Comparison of ENCODE assay signal across 2 cellular contexts in the genomic region with DNA sequence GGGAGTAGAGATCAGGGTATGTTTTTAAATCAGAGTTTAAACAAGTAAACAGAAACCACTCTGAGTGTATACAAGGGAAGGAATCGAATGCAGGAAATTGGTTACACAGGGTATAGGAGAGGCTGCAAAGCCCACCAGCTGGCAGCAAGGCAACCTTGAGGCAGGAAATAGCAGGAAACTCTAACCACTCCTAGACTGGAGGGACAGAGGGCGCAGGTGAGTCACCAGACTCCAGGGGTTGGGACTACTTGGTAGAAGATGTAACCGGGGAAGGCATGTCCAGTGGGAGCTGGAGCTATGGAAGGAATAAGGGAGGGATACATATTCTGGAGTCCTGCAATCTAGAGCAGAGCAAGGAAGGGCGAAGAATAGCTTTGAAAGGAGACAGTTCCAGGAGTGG.
TF ChIP-seq lines count a peak whose summit lies in the region.

No MANE protein-coding gene starts in this region.

TF ChIP-seq in K562, 482 proteins besides CTCF, POLR2A, EP300 and RAD21:
- TF ChIP-seq MEF2A (IDR thresholded peaks at IDR 0.05; ENCODE audit: control insufficient read depth, low read depth, low read length): no peak
- TF ChIP-seq, protein P1, sequence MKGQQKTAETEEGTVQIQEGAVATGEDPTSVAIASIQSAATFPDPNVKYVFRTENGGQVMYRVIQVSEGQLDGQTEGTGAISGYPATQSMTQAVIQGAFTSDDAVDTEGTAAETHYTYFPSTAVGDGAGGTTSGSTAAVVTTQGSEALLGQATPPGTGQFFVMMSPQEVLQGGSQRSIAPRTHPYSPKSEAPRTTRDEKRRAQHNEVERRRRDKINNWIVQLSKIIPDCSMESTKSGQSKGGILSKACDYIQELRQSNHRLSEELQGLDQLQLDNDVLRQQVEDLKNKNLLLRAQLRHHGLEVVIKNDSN (CRISPR knock-in tag; IDR thresholded peaks at IDR 0.05): no peak
- no peak for TF ChIP-seq FOXM1 (IDR thresholded peaks at IDR 0.05; ENCODE audit: low read depth)
- TF ChIP-seq FOXM1 (CRISPR knock-in tag; IDR thresholded peaks at IDR 0.05; ENCODE audit: low read depth): no peak
- TF ChIP-seq EHMT2 (IDR thresholded peaks at IDR 0.05): no peak
- TF ChIP-seq ZC3H8 (IDR thresholded peaks at IDR 0.05): no peak
- TF ChIP-seq TFAM (CRISPR knock-in tag; conservative IDR thresholded peaks at IDR 0.05): no peak
- TF ChIP-seq, protein P2, sequence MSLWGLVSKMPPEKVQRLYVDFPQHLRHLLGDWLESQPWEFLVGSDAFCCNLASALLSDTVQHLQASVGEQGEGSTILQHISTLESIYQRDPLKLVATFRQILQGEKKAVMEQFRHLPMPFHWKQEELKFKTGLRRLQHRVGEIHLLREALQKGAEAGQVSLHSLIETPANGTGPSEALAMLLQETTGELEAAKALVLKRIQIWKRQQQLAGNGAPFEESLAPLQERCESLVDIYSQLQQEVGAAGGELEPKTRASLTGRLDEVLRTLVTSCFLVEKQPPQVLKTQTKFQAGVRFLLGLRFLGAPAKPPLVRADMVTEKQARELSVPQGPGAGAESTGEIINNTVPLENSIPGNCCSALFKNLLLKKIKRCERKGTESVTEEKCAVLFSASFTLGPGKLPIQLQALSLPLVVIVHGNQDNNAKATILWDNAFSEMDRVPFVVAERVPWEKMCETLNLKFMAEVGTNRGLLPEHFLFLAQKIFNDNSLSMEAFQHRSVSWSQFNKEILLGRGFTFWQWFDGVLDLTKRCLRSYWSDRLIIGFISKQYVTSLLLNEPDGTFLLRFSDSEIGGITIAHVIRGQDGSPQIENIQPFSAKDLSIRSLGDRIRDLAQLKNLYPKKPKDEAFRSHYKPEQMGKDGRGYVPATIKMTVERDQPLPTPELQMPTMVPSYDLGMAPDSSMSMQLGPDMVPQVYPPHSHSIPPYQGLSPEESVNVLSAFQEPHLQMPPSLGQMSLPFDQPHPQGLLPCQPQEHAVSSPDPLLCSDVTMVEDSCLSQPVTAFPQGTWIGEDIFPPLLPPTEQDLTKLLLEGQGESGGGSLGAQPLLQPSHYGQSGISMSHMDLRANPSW (CRISPR knock-in tag; IDR thresholded peaks at IDR 0.05): no peak
- TF ChIP-seq CREB1 (IDR thresholded peaks at IDR 0.05): no peak
- TF ChIP-seq CREB1 (CRISPR knock-in tag; IDR thresholded peaks at IDR 0.05): no peak
- no peak for TF ChIP-seq KLF6 (CRISPR knock-in tag; IDR thresholded peaks at IDR 0.05; ENCODE audit: borderline replicate concordance)
- TF ChIP-seq, protein P3, sequence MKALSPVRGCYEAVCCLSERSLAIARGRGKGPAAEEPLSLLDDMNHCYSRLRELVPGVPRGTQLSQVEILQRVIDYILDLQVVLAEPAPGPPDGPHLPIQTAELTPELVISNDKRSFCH (CRISPR knock-in tag; IDR thresholded peaks at IDR 0.05): no peak
- TF ChIP-seq, protein P3 (tag; IDR thresholded peaks at IDR 0.05): no peak
- TF ChIP-seq GATA2 (CRISPR knock-in tag; IDR thresholded peaks at IDR 0.05): no peak
- TF ChIP-seq SRSF9 (IDR thresholded peaks at IDR 0.05; ENCODE audit: borderline replicate concordance, low read depth, low read length): no peak

TF ChIP-seq in neural cell, 6 proteins besides CTCF, POLR2A, EP300 and RAD21:
- TF ChIP-seq, protein P4, sequence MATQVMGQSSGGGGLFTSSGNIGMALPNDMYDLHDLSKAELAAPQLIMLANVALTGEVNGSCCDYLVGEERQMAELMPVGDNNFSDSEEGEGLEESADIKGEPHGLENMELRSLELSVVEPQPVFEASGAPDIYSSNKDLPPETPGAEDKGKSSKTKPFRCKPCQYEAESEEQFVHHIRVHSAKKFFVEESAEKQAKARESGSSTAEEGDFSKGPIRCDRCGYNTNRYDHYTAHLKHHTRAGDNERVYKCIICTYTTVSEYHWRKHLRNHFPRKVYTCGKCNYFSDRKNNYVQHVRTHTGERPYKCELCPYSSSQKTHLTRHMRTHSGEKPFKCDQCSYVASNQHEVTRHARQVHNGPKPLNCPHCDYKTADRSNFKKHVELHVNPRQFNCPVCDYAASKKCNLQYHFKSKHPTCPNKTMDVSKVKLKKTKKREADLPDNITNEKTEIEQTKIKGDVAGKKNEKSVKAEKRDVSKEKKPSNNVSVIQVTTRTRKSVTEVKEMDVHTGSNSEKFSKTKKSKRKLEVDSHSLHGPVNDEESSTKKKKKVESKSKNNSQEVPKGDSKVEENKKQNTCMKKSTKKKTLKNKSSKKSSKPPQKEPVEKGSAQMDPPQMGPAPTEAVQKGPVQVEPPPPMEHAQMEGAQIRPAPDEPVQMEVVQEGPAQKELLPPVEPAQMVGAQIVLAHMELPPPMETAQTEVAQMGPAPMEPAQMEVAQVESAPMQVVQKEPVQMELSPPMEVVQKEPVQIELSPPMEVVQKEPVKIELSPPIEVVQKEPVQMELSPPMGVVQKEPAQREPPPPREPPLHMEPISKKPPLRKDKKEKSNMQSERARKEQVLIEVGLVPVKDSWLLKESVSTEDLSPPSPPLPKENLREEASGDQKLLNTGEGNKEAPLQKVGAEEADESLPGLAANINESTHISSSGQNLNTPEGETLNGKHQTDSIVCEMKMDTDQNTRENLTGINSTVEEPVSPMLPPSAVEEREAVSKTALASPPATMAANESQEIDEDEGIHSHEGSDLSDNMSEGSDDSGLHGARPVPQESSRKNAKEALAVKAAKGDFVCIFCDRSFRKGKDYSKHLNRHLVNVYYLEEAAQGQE (IDR thresholded peaks at IDR 0.05; ENCODE audit: borderline replicate concordance): no peak
- TF ChIP-seq EZH2 (IDR thresholded peaks at IDR 0.05; ENCODE audit: borderline replicate concordance, insufficient read depth, low read length, poor library complexity, severe bottlenecking) (no peak), TAF1 (IDR thresholded peaks at IDR 0.05; ENCODE audit: low read depth) (no peak), POLR2AphosphoS5 (IDR thresholded peaks at IDR 0.05) (no peak), SMC3 (conservative IDR thresholded peaks at IDR 0.05; ENCODE audit: poor library complexity) (no peak), MXI1 (conservative IDR thresholded peaks at IDR 0.05; ENCODE audit: poor library complexity, severe bottlenecking) (no peak)
